Comparison of ENCODE assay signal across 1 cellular context in the genomic region with DNA sequence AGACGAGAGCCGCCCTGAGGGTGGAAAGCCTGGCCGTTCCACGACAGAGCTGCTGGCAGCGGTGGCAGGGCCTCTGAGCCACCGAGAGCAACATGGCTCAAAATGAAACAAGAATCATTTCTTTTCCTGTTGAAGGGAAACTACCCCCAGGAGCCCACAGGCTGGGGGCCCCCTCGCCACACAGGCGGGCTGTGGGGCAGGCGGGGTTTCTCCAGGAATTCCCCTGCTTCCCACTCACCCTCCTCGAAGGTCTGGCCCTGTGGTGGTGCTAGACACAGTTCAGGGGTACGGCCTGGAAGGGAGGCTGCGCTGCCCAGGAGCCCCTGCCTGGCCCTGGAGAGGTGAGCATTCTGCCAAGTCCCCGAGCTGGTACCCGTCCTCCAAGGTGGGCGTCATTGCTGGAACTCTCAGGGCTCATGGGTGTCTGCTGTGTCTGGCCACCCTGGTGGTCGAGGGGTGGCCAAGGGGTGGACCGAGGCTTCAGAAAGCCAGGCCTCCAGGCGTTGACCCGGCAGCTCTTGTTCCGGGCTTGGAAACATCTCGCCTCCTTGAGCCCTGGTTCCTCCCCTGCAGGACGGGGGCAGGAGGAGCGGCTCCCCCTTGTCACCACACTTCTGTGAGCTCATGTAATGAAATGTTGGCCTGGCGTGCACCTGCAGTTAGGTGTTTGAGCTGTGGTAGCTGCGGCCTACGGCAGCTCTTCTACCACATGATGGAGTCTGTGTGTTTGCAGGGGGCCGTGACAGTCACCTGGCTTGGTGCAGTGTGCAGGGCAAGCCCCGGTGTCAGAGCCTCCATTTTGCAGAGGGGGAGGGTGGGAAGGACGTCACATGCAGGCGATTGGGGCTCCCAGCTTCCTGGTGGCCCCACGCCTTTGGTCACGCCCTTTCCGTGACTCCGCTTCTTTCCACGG.
TF ChIP-seq lines count a peak whose summit lies in the region.

No MANE protein-coding gene starts in this region.

TF ChIP-seq in GM23338, 12 proteins besides CTCF, POLR2A, EP300 and RAD21 (continued from another document):
- TF ChIP-seq ZNF462 (CRISPR knock-in tag; IDR thresholded peaks at IDR 0.05) (no peak), ZNF331 (CRISPR knock-in tag; IDR thresholded peaks at IDR 0.05; ENCODE audit: low read depth) (no peak), ZNF114 (CRISPR knock-in tag; IDR thresholded peaks at IDR 0.05) (no peak)
